ENCODE assay signal across 8 cellular contexts in the genomic region with DNA sequence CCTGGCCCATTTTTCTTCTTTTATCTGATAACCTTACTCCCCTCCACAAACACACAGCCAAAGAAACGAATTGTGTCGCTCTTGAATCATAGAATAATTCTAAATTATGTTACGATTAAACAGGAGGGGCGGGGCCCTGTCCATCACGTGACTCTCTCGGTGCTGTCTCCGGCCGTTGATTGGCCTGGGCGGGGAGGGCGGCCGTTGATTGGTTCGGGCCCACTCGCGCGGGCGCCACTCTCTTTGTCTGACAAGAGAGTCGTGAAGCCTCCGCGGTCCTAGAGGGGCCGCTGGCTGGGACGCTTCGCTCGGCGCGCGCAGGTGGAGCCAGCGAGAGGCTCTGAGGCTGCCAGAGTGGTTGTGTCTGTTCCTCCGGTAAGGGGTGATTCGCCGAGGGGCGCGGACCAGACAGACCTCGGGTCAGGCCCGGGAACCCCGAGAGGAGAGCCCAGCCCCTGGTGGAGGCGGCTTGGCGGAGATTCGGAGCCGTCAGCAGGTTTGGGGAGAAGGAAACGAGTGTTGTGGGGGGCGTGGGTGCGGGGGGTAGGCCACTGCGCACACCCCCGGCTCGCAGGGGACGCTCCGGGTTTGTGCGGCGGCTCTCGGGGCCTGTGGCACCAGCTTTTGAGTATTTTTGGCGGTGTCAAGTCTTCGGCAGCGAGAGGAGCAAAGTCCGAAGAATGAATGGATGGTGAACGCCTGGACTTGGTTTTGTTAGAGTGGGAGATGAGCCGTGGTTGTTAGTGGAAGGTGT. TPM values are rescaled to one million over a fixed set of nuclear protein-coding genes. Genes with fewer than 3 reads are reported as not detected.
DNase-seq lines count a peak whose midpoint lies in the region; ATAC-seq and TF ChIP-seq lines count a peak whose summit lies in the region.

Gene ZNF789, plus strand, starts transcription at position 330 of the 754 bp plus-strand sequence. CDS start 3,567 bp downstream, outside the sequence.

- no peaks in the 10 kb centered on the region for H3K36me3 ChIP-seq in ovary
- H3K36me3 ChIP-seq in tibial artery: no peaks in the 10 kb centered on the region

- H3K9me3 ChIP-seq in ovary (no peaks in the 10 kb centered on the region), tibial artery (no peaks in the 10 kb centered on the region)

- TF ChIP-seq EP300 in ovary (IDR thresholded peaks at IDR 0.05): no peak

- WGBS in ovary, 3 donors: 1% methylated on average over 56 of the region's 56 CpGs

- H3K4me3 ChIP-seq in GM12864 (ENCODE audit: low read depth, low read length) (peak within 1 kb of the TSS; percentile 89), ovary (peak within 1 kb of the TSS; percentile 77), tibial artery (peak within 1 kb of the TSS; percentile 69 to 84)

- H3K27me3 ChIP-seq in ovary (no peaks in the 10 kb centered on the region), tibial artery (no peaks in the 10 kb centered on the region)

- H3K27ac ChIP-seq in ovary: peak within 1 kb of the TSS; percentile 6 to 18
- H3K27ac ChIP-seq in tibial artery: peak within 1 kb of the TSS; percentile 66 to 80

- no peak for TF ChIP-seq POLR2A in ovary (IDR thresholded peaks at IDR 0.05)

- H3K4me1 ChIP-seq in ovary (ENCODE audit: insufficient read depth): peaks cover 6% of the 10 kb centered on the region
- H3K4me1 ChIP-seq in tibial artery: peaks cover 0 to 11% (median 10%) of the 10 kb centered on the region in 4 donors

- peak; percentile 87 for DNase-seq in GM12864 (ENCODE audit: low read depth)
- DNase-seq in NCI-H1417 (lab: John Stamatoyannopoulos, UW): peak; percentile 97 to 99 (median 98)
- DNase-seq in SW 1271 (lab: John Stamatoyannopoulos, UW): peak; percentile 84 to 94
- peak; percentile 97 for DNase-seq in activated naive CD8-positive, alpha-beta T cell treated with anti-CD3 and anti-CD28 coated beads, Interleukin-2, amount 50 U/mL, for 16 hours (ENCODE audit: low read depth, low spot score)
- peak; percentile 100 for DNase-seq in Right ventricle myocardium inferior (ENCODE audit: missing footprints)
- DNase-seq in ovary: peak; percentile 96 to 98 (median 97)
- DNase-seq in tibial artery: peak; percentile 98 to 99

- TF ChIP-seq CTCF in GM12864 (IDR thresholded peaks at IDR 0.05; ENCODE audit: low read depth, low read length, missing control alignments): no peak
- TF ChIP-seq CTCF in ovary (IDR thresholded peaks at IDR 0.05): peak in 1 of 3 donors; percentile 18
- TF ChIP-seq CTCF in tibial artery (IDR thresholded peaks at IDR 0.05): no peak

- ATAC-seq in HG02759 (IDR thresholded peaks at IDR 0.05; ENCODE audit: unreplicated experiment) (peak; percentile 96), Right ventricle myocardium inferior (peak; percentile 99)

- intact Hi-C loops in Right ventricle myocardium inferior (cut with DNase I) (loop anchor here (2.0 kb wide), 1 partner anchor 32 kb away; the partner anchor contains the start of gene ZKSCAN5), ovary (cut with DNase I) (no loop called here), tibial artery (cut with DNase I; ENCODE audit: low total_unique reads) (no loop called here)

RNA-seq across cellular contexts. Expression of gene ZNF789, which starts in this region (rescaled TPM):
- 2.9 TPM for total RNA-seq in Right ventricle myocardium inferior
- total RNA-seq in ovary: 10 to 100 TPM in 4 of 7 donors, 1 to 10 TPM in 3; 4.4 to 10.6 (median 10.1) TPM
- polyA plus RNA-seq in ovary: 10 to 100 TPM in 1 of 2 donors, 1 to 10 TPM in 1; 6.7 to 15.8 TPM

Comparison
In these comparisons a context has a peak if more than half of its experiments do, and no peak if none do; other contexts are left out.
1. Peak in every context shown above with its lines: DNase-seq, ATAC-seq, H3K4me3 ChIP-seq and H3K27ac ChIP-seq.